ENCODE assay signal across 18 cellular contexts in the genomic region with DNA sequence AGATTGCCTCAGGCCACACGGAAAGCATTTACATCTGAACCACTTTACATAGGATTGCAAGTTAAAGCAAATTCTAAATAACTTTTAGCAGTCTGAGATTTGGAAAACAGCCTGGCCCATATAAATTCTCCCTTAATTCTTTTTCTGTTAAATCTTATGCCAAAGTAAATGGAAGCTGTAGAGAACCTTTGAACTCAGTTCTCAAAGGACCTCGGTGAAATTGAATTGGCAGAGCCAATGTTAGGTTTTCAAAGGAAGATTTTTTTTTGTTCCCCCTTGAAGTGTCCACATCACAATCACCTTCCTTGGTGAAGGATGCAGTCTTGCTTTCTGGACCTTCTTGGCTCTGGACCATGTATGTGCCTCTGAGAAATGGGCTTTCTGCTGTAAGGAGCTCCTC. TPM values are rescaled to one million over a fixed set of nuclear protein-coding genes. Genes with fewer than 3 reads are reported as not detected.
"Had no signal": no experiment of that assay in that cellular context is flagged by ENCODE, and none has a peak within 500 bp of the region (broad histone marks: within the 10 kb centered on the region; RNA-seq: fewer than 3 reads in every experiment).

No MANE protein-coding gene starts in this region.

- FAIRE-seq: small intestine had no signal

- H3K4me1 ChIP-seq: gastrocnemius medialis, thyroid gland had no signal

- H3K27me3 ChIP-seq: esophagus muscularis mucosa, gastrocnemius medialis, neutrophil, thyroid gland had no signal

- DNase-seq: effector memory CD8-positive, alpha-beta T cell; gastrocnemius medialis; immature natural killer cell; kidney; left cardiac atrium; left ventricle myocardium superior; mesendoderm; naive thymus-derived CD4-positive, alpha-beta T cell; posterior cingulate gyrus; right cardiac atrium; small intestine; stimulated activated CD4-positive, alpha-beta T cell treated with anti-CD3 and anti-CD28 coated beads, Interleukin-12 subunit alpha, Interleukin-12 subunit beta, amount 100 ng/mL, for 4 hours; stimulated activated naive CD4-positive, alpha-beta T cell treated with Interleukin-2 at 50 U/mL for 16 hours; thyroid gland had no signal

- H3K27ac ChIP-seq: epithelial cell of prostate, esophagus muscularis mucosa, gastrocnemius medialis, neutrophil, thyroid gland had no signal

- H3K9me3 ChIP-seq: esophagus muscularis mucosa, gastrocnemius medialis, neutrophil, thyroid gland had no signal

- H3K4me3 ChIP-seq: esophagus muscularis mucosa, gastrocnemius medialis, thyroid gland had no signal

- H3K36me3 ChIP-seq: esophagus muscularis mucosa, gastrocnemius medialis, neutrophil, thyroid gland had no signal

- ATAC-seq: effector memory CD8-positive, alpha-beta T cell; gastrocnemius medialis; left cardiac atrium; left ventricle myocardium superior; naive thymus-derived CD4-positive, alpha-beta T cell; right cardiac atrium had no signal

RNA-seq across cellular contexts. Expression of a gene that starts 57.4 kb away (rescaled TPM):
- total RNA-seq: mononuclear cell had no signal
- polyA plus RNA-seq: immature natural killer cell; naive thymus-derived CD4-positive, alpha-beta T cell had no signal
